In the genomic region with DNA sequence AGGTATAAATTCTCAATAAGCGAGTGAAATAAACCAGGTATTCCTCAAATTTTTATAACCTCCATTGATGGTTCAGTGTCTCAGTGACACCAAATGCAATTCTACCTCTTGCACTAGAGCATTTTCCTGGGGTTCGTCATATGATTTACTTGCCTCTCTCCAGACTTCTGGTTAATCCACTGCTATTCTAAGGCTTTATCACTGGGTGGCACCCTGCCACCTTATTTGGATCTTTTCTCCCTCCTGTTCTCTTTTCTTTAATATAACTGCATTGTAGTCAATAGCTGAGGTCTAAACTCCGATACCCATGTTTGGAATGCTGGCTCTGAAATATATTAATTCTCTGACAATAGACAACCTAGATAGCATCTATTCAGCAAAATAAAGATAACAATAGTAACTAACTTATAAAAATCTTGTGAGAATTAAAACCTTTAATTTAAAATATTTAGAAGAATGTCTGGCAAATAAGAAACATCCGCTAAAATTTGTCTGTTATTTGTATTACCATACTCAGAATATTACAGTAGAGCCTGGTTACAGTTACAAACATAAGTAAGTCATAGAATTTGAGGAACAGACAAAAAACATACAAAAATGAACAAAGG, we compare ENCODE assay signal across 8 cellular contexts.
DNase-seq lines count a peak whose midpoint lies in the region; ATAC-seq and FAIRE-seq lines count a peak whose summit lies in the region.

No MANE protein-coding gene starts in this region.

- no peak for ATAC-seq in GM18907 (IDR thresholded peaks at IDR 0.05; ENCODE audit: unreplicated experiment)

- no CpG with 5 or more reads among the region's 4 CpGs for WGBS in iPS DF 6.9 (ENCODE audit: insufficient coverage, insufficient read length)

- H3K9me3 ChIP-seq in iPS DF 6.9 (ENCODE audit: control insufficient read depth, insufficient read depth, low read length): no peaks in the 10 kb centered on the region

- no peaks in the 10 kb centered on the region for H3K27me3 ChIP-seq in iPS DF 6.9 (ENCODE audit: control insufficient read depth, insufficient read depth, low read length)

- H3K36me3 ChIP-seq in iPS DF 6.9 (ENCODE audit: control insufficient read depth, insufficient read depth, low read length): no peaks in the 10 kb centered on the region

- peak; percentile 99 for FAIRE-seq in TTC549 (lab: Jason Lieb, UNC)

- H3K4me1 ChIP-seq in iPS DF 6.9 (ENCODE audit: control insufficient read depth, insufficient read depth, low read length): no peaks in the 10 kb centered on the region

- no peak overlapping the region for H3K27ac ChIP-seq in iPS DF 6.9 (ENCODE audit: low read length)

- H3K4me3 ChIP-seq in iPS DF 6.9 (ENCODE audit: low read length): no peak overlapping the region

- DNase-seq in DMS79 treated with DMSO at 0.1 percent for 48 hours (lab: John Stamatoyannopoulos, UW): peak; percentile 3
- no peak for DNase-seq in DMS79 (lab: John Stamatoyannopoulos, UW)
- peak; percentile 82 for DNase-seq in NCI-H2081 treated with DMSO at 0.1 percent for 48 hours (lab: John Stamatoyannopoulos, UW)
- DNase-seq in iPS DF 6.9 (ENCODE audit: low read depth, low spot score): peak; percentile 31
- DNase-seq in activated CD8-positive, alpha-beta memory T cell treated with anti-CD3 and anti-CD28 coated beads, Interleukin-2, amount 50 U/mL, for 48 hours: no peak
- DNase-seq in central memory CD4-positive, alpha-beta T cell: no peak

Comparison
In these comparisons a context has a peak if more than half of its experiments do, and no peak if none do; other contexts are left out.
1. DNase-seq: peak in DMS79 treated with DMSO at 0.1 percent for 48 hours (single experiment), NCI-H2081 treated with DMSO at 0.1 percent for 48 hours (single experiment) and iPS DF 6.9 (single experiment); none in DMS79 (single experiment), activated CD8-positive, alpha-beta memory T cell treated with anti-CD3 and anti-CD28 coated beads, Interleukin-2, amount 50 U/mL, for 48 hours (single experiment) and central memory CD4-positive, alpha-beta T cell (single experiment).